Comparison of ENCODE assay signal across 1 cellular context in genomic region chrX:40151211-40152172, GRCh38.
A peak's percentile ranks its signal among the peaks of the same experiment; 100 is the strongest.
TF ChIP-seq lines count a peak whose summit lies in the region.

No MANE protein-coding gene starts in this region.

TF ChIP-seq in K562, 482 proteins besides CTCF, POLR2A, EP300 and RAD21 (continues in another document):
- TF ChIP-seq KLF1 (tag; IDR thresholded peaks at IDR 0.05) = no peak
- no peak for TF ChIP-seq BRD9 (IDR thresholded peaks at IDR 0.05; ENCODE audit: low read depth, partially characterized antibody)
- TF ChIP-seq RUNX1 (IDR thresholded peaks at IDR 0.05; ENCODE audit: low read depth) = no peak
- TF ChIP-seq MITF (IDR thresholded peaks at IDR 0.05) = no peak
- TF ChIP-seq KAT7 (CRISPR knock-in tag; IDR thresholded peaks at IDR 0.05; ENCODE audit: borderline replicate concordance) = 0 out of 2 replicates have a peak, but pooled peaks have one; percentile 40
- TF ChIP-seq ZNF324 (CRISPR knock-in tag; IDR thresholded peaks at IDR 0.05) = no peak
- no peak for TF ChIP-seq ADNP (tag; IDR thresholded peaks at IDR 0.05)
- TF ChIP-seq ZNF589 (CRISPR knock-in tag; IDR thresholded peaks at IDR 0.05; ENCODE audit: low read depth) = no peak
- no peak for TF ChIP-seq TEAD4 (IDR thresholded peaks at IDR 0.05; ENCODE audit: low read length)
- TF ChIP-seq TEAD4 (CRISPR knock-in tag; IDR thresholded peaks at IDR 0.05; ENCODE audit: borderline replicate concordance) = no peak
- no peak for TF ChIP-seq ZNF79 (CRISPR knock-in tag; IDR thresholded peaks at IDR 0.05; ENCODE audit: low read depth)
- TF ChIP-seq GABPB2 (CRISPR knock-in tag; conservative IDR thresholded peaks at IDR 0.05) = no peak
- no peak for TF ChIP-seq ZFPM2 (CRISPR knock-in tag; IDR thresholded peaks at IDR 0.05)
- TF ChIP-seq ZNF24 (IDR thresholded peaks at IDR 0.05) = no peak
- TF ChIP-seq TAF9B (IDR thresholded peaks at IDR 0.05; ENCODE audit: partially characterized antibody) = no peak
- no peak for TF ChIP-seq ZZZ3 (IDR thresholded peaks at IDR 0.05)
- no peak for TF ChIP-seq CBX8 (IDR thresholded peaks at IDR 0.05; ENCODE audit: borderline replicate concordance, extremely low read depth, low read depth, low read length, poor library complexity, severe bottlenecking)
- no peak for TF ChIP-seq PPARD (CRISPR knock-in tag; IDR thresholded peaks at IDR 0.05)
- TF ChIP-seq ZNF445 (CRISPR knock-in tag; IDR thresholded peaks at IDR 0.05; ENCODE audit: low read depth) = no peak
- TF ChIP-seq, protein P1, sequence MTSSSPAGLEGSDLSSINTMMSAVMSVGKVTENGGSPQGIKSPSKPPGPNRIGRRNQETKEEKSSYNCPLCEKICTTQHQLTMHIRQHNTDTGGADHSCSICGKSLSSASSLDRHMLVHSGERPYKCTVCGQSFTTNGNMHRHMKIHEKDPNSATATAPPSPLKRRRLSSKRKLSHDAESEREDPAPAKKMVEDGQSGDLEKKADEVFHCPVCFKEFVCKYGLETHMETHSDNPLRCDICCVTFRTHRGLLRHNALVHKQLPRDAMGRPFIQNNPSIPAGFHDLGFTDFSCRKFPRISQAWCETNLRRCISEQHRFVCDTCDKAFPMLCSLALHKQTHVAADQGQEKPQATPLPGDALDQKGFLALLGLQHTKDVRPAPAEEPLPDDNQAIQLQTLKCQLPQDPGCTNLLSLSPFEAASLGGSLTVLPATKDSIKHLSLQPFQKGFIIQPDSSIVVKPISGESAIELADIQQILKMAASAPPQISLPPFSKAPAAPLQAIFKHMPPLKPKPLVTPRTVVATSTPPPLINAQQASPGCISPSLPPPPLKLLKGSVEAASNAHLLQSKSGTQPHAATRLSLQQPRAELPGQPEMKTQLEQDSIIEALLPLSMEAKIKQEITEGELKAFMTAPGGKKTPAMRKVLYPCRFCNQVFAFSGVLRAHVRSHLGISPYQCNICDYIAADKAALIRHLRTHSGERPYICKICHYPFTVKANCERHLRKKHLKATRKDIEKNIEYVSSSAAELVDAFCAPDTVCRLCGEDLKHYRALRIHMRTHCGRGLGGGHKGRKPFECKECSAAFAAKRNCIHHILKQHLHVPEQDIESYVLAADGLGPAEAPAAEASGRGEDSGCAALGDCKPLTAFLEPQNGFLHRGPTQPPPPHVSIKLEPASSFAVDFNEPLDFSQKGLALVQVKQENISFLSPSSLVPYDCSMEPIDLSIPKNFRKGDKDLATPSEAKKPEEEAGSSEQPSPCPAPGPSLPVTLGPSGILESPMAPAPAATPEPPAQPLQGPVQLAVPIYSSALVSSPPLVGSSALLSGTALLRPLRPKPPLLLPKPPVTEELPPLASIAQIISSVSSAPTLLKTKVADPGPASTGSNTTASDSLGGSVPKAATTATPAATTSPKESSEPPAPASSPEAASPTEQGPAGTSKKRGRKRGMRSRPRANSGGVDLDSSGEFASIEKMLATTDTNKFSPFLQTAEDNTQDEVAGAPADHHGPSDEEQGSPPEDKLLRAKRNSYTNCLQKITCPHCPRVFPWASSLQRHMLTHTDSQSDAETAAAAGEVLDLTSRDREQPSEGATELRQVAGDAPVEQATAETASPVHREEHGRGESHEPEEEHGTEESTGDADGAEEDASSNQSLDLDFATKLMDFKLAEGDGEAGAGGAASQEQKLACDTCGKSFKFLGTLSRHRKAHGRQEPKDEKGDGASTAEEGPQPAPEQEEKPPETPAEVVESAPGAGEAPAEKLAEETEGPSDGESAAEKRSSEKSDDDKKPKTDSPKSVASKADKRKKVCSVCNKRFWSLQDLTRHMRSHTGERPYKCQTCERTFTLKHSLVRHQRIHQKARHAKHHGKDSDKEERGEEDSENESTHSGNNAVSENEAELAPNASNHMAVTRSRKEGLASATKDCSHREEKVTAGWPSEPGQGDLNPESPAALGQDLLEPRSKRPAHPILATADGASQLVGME (CRISPR knock-in tag; IDR thresholded peaks at IDR 0.05) = no peak
- TF ChIP-seq ZNF583 (CRISPR knock-in tag; IDR thresholded peaks at IDR 0.05) = no peak
- no peak for TF ChIP-seq HNRNPUL1 (IDR thresholded peaks at IDR 0.05; ENCODE audit: low read length)
- TF ChIP-seq TCF7 (IDR thresholded peaks at IDR 0.05; ENCODE audit: borderline replicate concordance) = no peak
- TF ChIP-seq BRF2 (IDR thresholded peaks at IDR 0.05; ENCODE audit: borderline replicate concordance, insufficient read depth, insufficient read length) = no peak
- TF ChIP-seq GATAD2B (IDR thresholded peaks at IDR 0.05; ENCODE audit: borderline replicate concordance) = peak; percentile 27; the same call in 1 of the 2 replicates
- no peak for TF ChIP-seq ZNF407 (IDR thresholded peaks at IDR 0.05; ENCODE audit: low read depth)
- TF ChIP-seq ZNF354B (CRISPR knock-in tag; IDR thresholded peaks at IDR 0.05) = no peak
- TF ChIP-seq, protein P2, sequence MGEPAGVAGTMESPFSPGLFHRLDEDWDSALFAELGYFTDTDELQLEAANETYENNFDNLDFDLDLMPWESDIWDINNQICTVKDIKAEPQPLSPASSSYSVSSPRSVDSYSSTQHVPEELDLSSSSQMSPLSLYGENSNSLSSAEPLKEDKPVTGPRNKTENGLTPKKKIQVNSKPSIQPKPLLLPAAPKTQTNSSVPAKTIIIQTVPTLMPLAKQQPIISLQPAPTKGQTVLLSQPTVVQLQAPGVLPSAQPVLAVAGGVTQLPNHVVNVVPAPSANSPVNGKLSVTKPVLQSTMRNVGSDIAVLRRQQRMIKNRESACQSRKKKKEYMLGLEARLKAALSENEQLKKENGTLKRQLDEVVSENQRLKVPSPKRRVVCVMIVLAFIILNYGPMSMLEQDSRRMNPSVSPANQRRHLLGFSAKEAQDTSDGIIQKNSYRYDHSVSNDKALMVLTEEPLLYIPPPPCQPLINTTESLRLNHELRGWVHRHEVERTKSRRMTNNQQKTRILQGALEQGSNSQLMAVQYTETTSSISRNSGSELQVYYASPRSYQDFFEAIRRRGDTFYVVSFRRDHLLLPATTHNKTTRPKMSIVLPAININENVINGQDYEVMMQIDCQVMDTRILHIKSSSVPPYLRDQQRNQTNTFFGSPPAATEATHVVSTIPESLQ (CRISPR knock-in tag; IDR thresholded peaks at IDR 0.05) = no peak
- TF ChIP-seq ZNF644 (tag; IDR thresholded peaks at IDR 0.05; ENCODE audit: low read depth) = no peak; the same call in 1 of the 2 replicates
- TF ChIP-seq NR2C1 (IDR thresholded peaks at IDR 0.05) = no peak
- TF ChIP-seq NR2C1 (tag; IDR thresholded peaks at IDR 0.05) = no peak
- no peak for TF ChIP-seq ZFP30 (CRISPR knock-in tag; IDR thresholded peaks at IDR 0.05; ENCODE audit: borderline replicate concordance)
- TF ChIP-seq, protein P3, sequence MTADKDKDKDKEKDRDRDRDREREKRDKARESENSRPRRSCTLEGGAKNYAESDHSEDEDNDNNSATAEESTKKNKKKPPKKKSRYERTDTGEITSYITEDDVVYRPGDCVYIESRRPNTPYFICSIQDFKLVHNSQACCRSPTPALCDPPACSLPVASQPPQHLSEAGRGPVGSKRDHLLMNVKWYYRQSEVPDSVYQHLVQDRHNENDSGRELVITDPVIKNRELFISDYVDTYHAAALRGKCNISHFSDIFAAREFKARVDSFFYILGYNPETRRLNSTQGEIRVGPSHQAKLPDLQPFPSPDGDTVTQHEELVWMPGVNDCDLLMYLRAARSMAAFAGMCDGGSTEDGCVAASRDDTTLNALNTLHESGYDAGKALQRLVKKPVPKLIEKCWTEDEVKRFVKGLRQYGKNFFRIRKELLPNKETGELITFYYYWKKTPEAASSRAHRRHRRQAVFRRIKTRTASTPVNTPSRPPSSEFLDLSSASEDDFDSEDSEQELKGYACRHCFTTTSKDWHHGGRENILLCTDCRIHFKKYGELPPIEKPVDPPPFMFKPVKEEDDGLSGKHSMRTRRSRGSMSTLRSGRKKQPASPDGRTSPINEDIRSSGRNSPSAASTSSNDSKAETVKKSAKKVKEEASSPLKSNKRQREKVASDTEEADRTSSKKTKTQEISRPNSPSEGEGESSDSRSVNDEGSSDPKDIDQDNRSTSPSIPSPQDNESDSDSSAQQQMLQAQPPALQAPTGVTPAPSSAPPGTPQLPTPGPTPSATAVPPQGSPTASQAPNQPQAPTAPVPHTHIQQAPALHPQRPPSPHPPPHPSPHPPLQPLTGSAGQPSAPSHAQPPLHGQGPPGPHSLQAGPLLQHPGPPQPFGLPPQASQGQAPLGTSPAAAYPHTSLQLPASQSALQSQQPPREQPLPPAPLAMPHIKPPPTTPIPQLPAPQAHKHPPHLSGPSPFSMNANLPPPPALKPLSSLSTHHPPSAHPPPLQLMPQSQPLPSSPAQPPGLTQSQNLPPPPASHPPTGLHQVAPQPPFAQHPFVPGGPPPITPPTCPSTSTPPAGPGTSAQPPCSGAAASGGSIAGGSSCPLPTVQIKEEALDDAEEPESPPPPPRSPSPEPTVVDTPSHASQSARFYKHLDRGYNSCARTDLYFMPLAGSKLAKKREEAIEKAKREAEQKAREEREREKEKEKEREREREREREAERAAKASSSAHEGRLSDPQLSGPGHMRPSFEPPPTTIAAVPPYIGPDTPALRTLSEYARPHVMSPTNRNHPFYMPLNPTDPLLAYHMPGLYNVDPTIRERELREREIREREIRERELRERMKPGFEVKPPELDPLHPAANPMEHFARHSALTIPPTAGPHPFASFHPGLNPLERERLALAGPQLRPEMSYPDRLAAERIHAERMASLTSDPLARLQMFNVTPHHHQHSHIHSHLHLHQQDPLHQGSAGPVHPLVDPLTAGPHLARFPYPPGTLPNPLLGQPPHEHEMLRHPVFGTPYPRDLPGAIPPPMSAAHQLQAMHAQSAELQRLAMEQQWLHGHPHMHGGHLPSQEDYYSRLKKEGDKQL (CRISPR knock-in tag; IDR thresholded peaks at IDR 0.05; ENCODE audit: borderline replicate concordance) = no peak
- TF ChIP-seq RBM39 (optimal IDR thresholded peaks at IDR 0.05; ENCODE audit: low read depth, low read length) = no peak
- no peak for TF ChIP-seq JUNB (CRISPR knock-in tag; conservative IDR thresholded peaks at IDR 0.05)
- TF ChIP-seq ZNF239 (CRISPR knock-in tag; IDR thresholded peaks at IDR 0.05) = no peak
